Comparison of ENCODE assay signal across 11 cellular contexts in genomic region chr12:7512528-7512927, GRCh38. TPM values are rescaled to one million over a fixed set of nuclear protein-coding genes. Genes with fewer than 3 reads are reported as not detected.
DNase-seq lines count a peak whose midpoint lies in the region; ATAC-seq, FAIRE-seq and TF ChIP-seq lines count a peak whose summit lies in the region.
"Had no signal": no experiment of that assay in that cellular context is flagged by ENCODE, and none has a peak within 500 bp of the region (broad histone marks: within the 10 kb centered on the region; RNA-seq: fewer than 3 reads in every experiment).

No MANE protein-coding gene starts in this region.

- no peaks in the 10 kb centered on the region for H3K36me3 Mint-ChIP-seq in Calu3 (ENCODE audit: insufficient read depth, unreplicated experiment)
- H3K36me3 Mint-ChIP-seq: activated naive CD8-positive, alpha-beta T cell had no signal

- H3K4me3 Mint-ChIP-seq in Calu3 (ENCODE audit: low read depth, unreplicated experiment) = no peak overlapping the region
- H3K4me3 Mint-ChIP-seq: activated naive CD8-positive, alpha-beta T cell had no signal

- no peak for FAIRE-seq in bronchial epithelial cell (lab: Jason Lieb, UNC)

- no TSS peak for BruUV-seq in Calu3 (replicated peaks; lab: Mats Ljungman, UMichigan)

- peaks cover 12% of the 10 kb centered on the region for H3K9me3 Mint-ChIP-seq in Calu3 (ENCODE audit: low read depth, unreplicated experiment)

- intact Hi-C loops in Calu3 (cut with micrococcal nuclease; ENCODE audit: unreplicated experiment) (no loop called here), posterior cingulate gyrus (cut with DNase I) (no loop called here)

- no peaks in the 10 kb centered on the region for H3K36me3 ChIP-seq in bronchial epithelial cell (ENCODE audit: control insufficient read depth, insufficient read depth, low read length)
- H3K36me3 ChIP-seq: neutrophil had no signal

- no peak for ATAC-seq in HG03354 (IDR thresholded peaks at IDR 0.05; ENCODE audit: poor library complexity, severe bottlenecking, unreplicated experiment)

- H3K27me3 ChIP-seq in bronchial epithelial cell (ENCODE audit: control insufficient read depth, insufficient read depth, low read length) = no peaks in the 10 kb centered on the region
- H3K27me3 ChIP-seq: neutrophil had no signal

- TF ChIP-seq CTCF in Calu3 (IDR thresholded peaks at IDR 0.05; ENCODE audit: unreplicated experiment) = no peak
- no peak for TF ChIP-seq CTCF in bronchial epithelial cell (IDR thresholded peaks at IDR 0.05; ENCODE audit: insufficient read depth, low read length, severe bottlenecking)

- CTCF ChIA-PET in Calu3 (lab: Charles Lee) = interaction anchor here (1.2 kb wide), 1 partner anchor 32 kb away, joined by 3 read pairs; no protein-coding TSS in a partner anchor

- peaks cover 9% of the 10 kb centered on the region for H3K4me1 Mint-ChIP-seq in Calu3 (ENCODE audit: low read depth, unreplicated experiment)

- no peak overlapping the region for H3K27ac Mint-ChIP-seq in Calu3 (ENCODE audit: unreplicated experiment)
- H3K27ac Mint-ChIP-seq: activated naive CD8-positive, alpha-beta T cell had no signal

- H3K27me3 Mint-ChIP-seq in Calu3 (ENCODE audit: unreplicated experiment) = peaks cover 20% of the 10 kb centered on the region

- peak; percentile 40 for DNase-seq in Calu3
- DNase-seq in MV-4-11 (lab: John Stamatoyannopoulos, UW) = peak; percentile 94
- peak; percentile 15 for DNase-seq in bronchial epithelial cell (ENCODE audit: low read depth)
- DNase-seq in myocyte (ENCODE audit: low read depth) = peak; percentile 90
- DNase-seq in NCI-H187 (lab: John Stamatoyannopoulos, UW) = no peak
- no peak for DNase-seq in posterior cingulate gyrus
- no peak for DNase-seq in stimulated activated CD4-positive, alpha-beta T cell treated with anti-CD3 and anti-CD28 coated beads, Interleukin-4, amount 100 ng/mL, for 24 hours
- DNase-seq: NCI-H446 treated with DMSO at 0.1 percent for 48 hours had no signal

- H3K4me3 ChIP-seq in bronchial epithelial cell (ENCODE audit: low read depth, low read length) = no peak overlapping the region

RNA-seq across cellular contexts. Expression of gene CD163, which starts 9.0 kb away (rescaled TPM):
- not detected in 2 replicates for total RNA-seq in Calu3 (2022)
- not detected in 2 replicates for total RNA-seq in bronchial epithelial cell
- total RNA-seq in myocyte = 12.7 and 19.2 TPM in 2 replicates
- polyA plus RNA-seq in myocyte (2012) = 9.2 TPM

Comparison
In these comparisons a context has a peak if more than half of its experiments do, and no peak if none do; other contexts are left out.
1. DNase-seq: peak in Calu3 (single experiment), MV-4-11 (single experiment), bronchial epithelial cell (single experiment) and myocyte (single experiment); none in NCI-H187 (0 of 2), posterior cingulate gyrus (0 of 10) and stimulated activated CD4-positive, alpha-beta T cell treated with anti-CD3 and anti-CD28 coated beads, Interleukin-4, amount 100 ng/mL, for 24 hours (single experiment).
2. RNA of gene CD163, which starts 9.0 kb away (total RNA-seq): 12.7 to 19.2 TPM in myocyte; not detected in Calu3 and not detected in bronchial epithelial cell; every median in the first group is over 10 times any median in the second.